ENCODE assay signal across 8 cellular contexts in genomic region chr19:55461259-55461973, GRCh38. TPM values are rescaled to one million over a fixed set of nuclear protein-coding genes. Genes with fewer than 3 reads are reported as not detected.
A peak's percentile ranks its signal among the peaks of the same experiment; 100 is the strongest.
DNase-seq lines count a peak whose midpoint lies in the region; ATAC-seq and TF ChIP-seq lines count a peak whose summit lies in the region.

ISOC2 (minus strand) TSS chr19:55461642; CDS start chr19:55456486, 5,156 bp downstream.

- H3K4me1 Mint-ChIP-seq in dendritic cell treated with granulocyte-macrophage colony-stimulating factor and Interleukin-4, amounts not matched to agents 40 ng/mL and 50 ng/mL, for 4 days (ENCODE audit: low read depth): peaks cover 34% of the 10 kb centered on the region

- intact Hi-C loops in dendritic cell treated with granulocyte-macrophage colony-stimulating factor and Interleukin-4, amounts not matched to agents 40 ng/mL and 50 ng/mL, for 4 days (cut with micrococcal nuclease): no loop called here

- peaks cover 14% of the 10 kb centered on the region for H3K27me3 Mint-ChIP-seq in dendritic cell treated with granulocyte-macrophage colony-stimulating factor and Interleukin-4, amounts not matched to agents 40 ng/mL and 50 ng/mL, for 4 days

- peak within 1 kb of the TSS; percentile 90 for H3K4me3 Mint-ChIP-seq in dendritic cell treated with granulocyte-macrophage colony-stimulating factor and Interleukin-4, amounts not matched to agents 40 ng/mL and 50 ng/mL, for 4 days

- peak within 1 kb of the TSS; percentile 92 for H3K27ac Mint-ChIP-seq in dendritic cell treated with granulocyte-macrophage colony-stimulating factor and Interleukin-4, amounts not matched to agents 40 ng/mL and 50 ng/mL, for 4 days

- peaks cover 20% of the 10 kb centered on the region for H3K36me3 Mint-ChIP-seq in dendritic cell treated with granulocyte-macrophage colony-stimulating factor and Interleukin-4, amounts not matched to agents 40 ng/mL and 50 ng/mL, for 4 days (ENCODE audit: low read depth)

- peak within 1 kb of the TSS; percentile 96 for H3K27ac ChIP-seq in C4-2B

- no peaks in the 10 kb centered on the region for H3K9me3 Mint-ChIP-seq in dendritic cell treated with granulocyte-macrophage colony-stimulating factor and Interleukin-4, amounts not matched to agents 40 ng/mL and 50 ng/mL, for 4 days

- no peak for TF ChIP-seq CTCF in C4-2B (conservative IDR thresholded peaks at IDR 0.05)

- DNase-seq in NCI-H774 (lab: John Stamatoyannopoulos, UW): peak; percentile 99
- peak; percentile 100 for DNase-seq in activated CD4-positive, alpha-beta T cell treated with anti-CD3 and anti-CD28 coated beads, Interleukin-2, amount 50 U/mL, for 4 hours
- peak; percentile 100 for DNase-seq in left lobe of liver (ENCODE audit: low spot score)
- peak; percentile 100 for DNase-seq in stimulated activated CD4-positive, alpha-beta T cell treated with anti-CD3 and anti-CD28 coated beads, Interleukin-2, amount 100 ng/mL, for 4 hours (ENCODE audit: low read depth)

- ATAC-seq in GM19395 (IDR thresholded peaks at IDR 0.05; ENCODE audit: unreplicated experiment): peak; percentile 91
- ATAC-seq in HG03565 (IDR thresholded peaks at IDR 0.05; ENCODE audit: unreplicated experiment): peak; percentile 93
- ATAC-seq in left lobe of liver: peak; percentile 89

RNA-seq across cellular contexts. Expression of gene ISOC2, which starts in this region (rescaled TPM):
- 105 TPM for total RNA-seq in left lobe of liver

Comparison
In these comparisons a context has a peak if more than half of its experiments do, and no peak if none do; other contexts are left out.
1. Peak in every context shown above with its lines: DNase-seq, ATAC-seq and H3K27ac ChIP-seq.